Comparison of ENCODE assay signal across 15 cellular contexts in genomic region chr1:14190508-14190907, GRCh38.
DNase-seq lines count a peak whose midpoint lies in the region; ATAC-seq and TF ChIP-seq lines count a peak whose summit lies in the region.
"Had no signal": no experiment of that assay in that cellular context is flagged by ENCODE, and none has a peak within 500 bp of the region (broad histone marks: within the 10 kb centered on the region; RNA-seq: fewer than 3 reads in every experiment).

No MANE protein-coding gene starts in this region.

- POLR2A ChIA-PET in RWPE1 (lab: Yijun Ruan, JAX; ENCODE audit: low non-redundant PET), result no interaction called here

- H3K9me3 Mint-ChIP-seq in type B pancreatic cell, result peaks cover 9% of the 10 kb centered on the region

- H3K27me3 ChIP-seq in foreskin keratinocyte, result no peaks in the 10 kb centered on the region
- H3K27me3 ChIP-seq: dorsolateral prefrontal cortex had no signal

- H3K27ac Mint-ChIP-seq in type B pancreatic cell, result peak overlapping the region; percentile 70

- peaks cover 7% of the 10 kb centered on the region for H3K4me1 Mint-ChIP-seq in type B pancreatic cell (ENCODE audit: unreplicated experiment)

- peaks cover 10% of the 10 kb centered on the region for H3K27me3 Mint-ChIP-seq in type B pancreatic cell

- DNase-seq in HK-2 (ENCODE audit: unreplicated experiment) (peak; percentile 33), RWPE1 (ENCODE audit: low spot score) (peak; percentile 95), foreskin keratinocyte (peak; percentile 90 to 95), type B pancreatic cell (ENCODE audit: extremely low spot score, unreplicated experiment) (no peak), GM19240 (ENCODE audit: insufficient read length, low spot score) (no peak), NCI-H774 (lab: John Stamatoyannopoulos, UW) (no peak), ecto neural progenitor cell (ENCODE audit: low spot score) (no peak)
- DNase-seq: amygdala, dorsolateral prefrontal cortex, midbrain, nucleus accumbens had no signal

- H3K4me3 Mint-ChIP-seq in type B pancreatic cell, result no peak overlapping the region

- peaks cover 21% of the 10 kb centered on the region for H3K4me1 ChIP-seq in foreskin keratinocyte

- H3K36me3 Mint-ChIP-seq in type B pancreatic cell, result no peaks in the 10 kb centered on the region

- no peak for TF ChIP-seq CTCF in RWPE1 (conservative IDR thresholded peaks at IDR 0.05; ENCODE audit: low read depth)
- no peak for TF ChIP-seq CTCF in foreskin keratinocyte (conservative IDR thresholded peaks at IDR 0.05)
- TF ChIP-seq CTCF in type B pancreatic cell (conservative IDR thresholded peaks at IDR 0.05), result no peak

- H3K27ac ChIP-seq in RWPE1, result peak overlapping the region; percentile 68
- peak overlapping the region; percentile 9 for H3K27ac ChIP-seq in foreskin keratinocyte
- H3K27ac ChIP-seq: C4-2B, dorsolateral prefrontal cortex, HL-60, VCaP had no signal

- CTCF ChIA-PET in RWPE1 (lab: Yijun Ruan, JAX), result interaction anchor here (0.7 kb wide), 1 partner anchor 769 kb away, joined by 3 read pairs; no protein-coding TSS in a partner anchor

- peak; percentile 99 for ATAC-seq in foreskin keratinocyte
- ATAC-seq: GM12878 had no signal

Comparison
In these comparisons a context has a peak if more than half of its experiments do, and no peak if none do; other contexts are left out.
1. DNase-seq: peak in HK-2 (single experiment), RWPE1 (single experiment) and foreskin keratinocyte (2 of 2); none in type B pancreatic cell (single experiment), GM19240 (single experiment), NCI-H774 (single experiment) and ecto neural progenitor cell (single experiment).